ENCODE assay signal across 8 cellular contexts in the genomic region with DNA sequence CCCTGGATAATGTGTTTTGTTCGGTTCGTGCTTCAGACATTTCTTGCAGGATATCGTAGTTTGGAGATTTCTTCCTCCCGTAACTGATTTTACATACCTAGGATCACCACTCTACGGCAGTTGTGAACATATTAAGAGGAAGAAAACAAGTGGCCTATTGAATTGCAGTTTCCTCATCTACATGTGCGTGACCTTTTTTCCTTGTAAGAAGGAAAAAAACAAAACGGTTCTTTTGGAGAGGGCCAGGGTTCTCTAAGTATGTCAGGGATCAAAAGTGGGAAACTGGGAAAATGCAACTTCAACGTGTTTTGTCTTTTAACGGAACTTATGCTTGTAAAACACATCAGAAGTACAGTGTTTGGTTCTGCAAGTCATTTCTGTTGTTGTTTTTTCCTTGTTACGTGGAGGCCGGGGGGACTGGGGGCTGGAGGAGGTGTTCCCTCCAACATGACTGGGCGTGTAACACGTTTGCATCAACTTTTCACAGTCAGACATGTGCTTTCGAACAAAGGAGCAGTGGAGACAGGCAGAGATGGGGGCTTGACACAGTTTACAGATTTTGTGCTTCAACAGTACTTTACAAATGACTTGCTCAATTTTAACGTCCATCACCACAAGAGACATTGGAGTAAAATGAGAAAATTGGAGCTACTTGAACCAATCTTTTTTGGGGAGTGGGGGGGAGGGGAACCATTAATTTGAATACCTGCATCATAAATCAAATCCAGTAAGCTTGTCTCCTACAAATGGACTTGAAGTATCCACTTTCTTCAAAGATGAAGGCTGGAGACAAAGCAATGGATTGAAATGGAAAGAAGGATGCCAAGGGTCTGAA. TPM values are rescaled to one million over a fixed set of nuclear protein-coding genes. Genes with fewer than 3 reads are reported as not detected.
DNase-seq lines count a peak whose midpoint lies in the region; ATAC-seq and TF ChIP-seq lines count a peak whose summit lies in the region.

No MANE protein-coding gene starts in this region.

- ATAC-seq in GM18873 (IDR thresholded peaks at IDR 0.05; ENCODE audit: low FRiP score, unreplicated experiment) (no peak), GM21529 (IDR thresholded peaks at IDR 0.05; ENCODE audit: unreplicated experiment) (no peak)

- peaks cover 59% of the 10 kb centered on the region for H3K36me3 Mint-ChIP-seq in activated T-helper 2 cell treated with anti-CD3 and anti-CD28 coated beads, Interferon-gamma antibody, Interleukin-2, Interleukin-4, amounts not matched to agents 10 μg/mL and 5 μg/mL and 100 μg/mL, durations not matched to agents 14 hours and 24 hours and 36 hours (ENCODE audit: low read depth)
- H3K36me3 Mint-ChIP-seq in glutamatergic neuron (ENCODE audit: unreplicated experiment), result peaks cover 10% of the 10 kb centered on the region

- peak overlapping the region; percentile 95 for H3K4me3 Mint-ChIP-seq in activated T-helper 2 cell treated with anti-CD3 and anti-CD28 coated beads, Interferon-gamma antibody, Interleukin-2, Interleukin-4, amounts not matched to agents 10 μg/mL and 5 μg/mL and 100 μg/mL, durations not matched to agents 14 hours and 24 hours and 36 hours (ENCODE audit: low read depth)
- H3K4me3 Mint-ChIP-seq in glutamatergic neuron (ENCODE audit: unreplicated experiment), result peak overlapping the region; percentile 96

- H3K4me3 ChIP-seq in GM12865 (ENCODE audit: low read depth, low read length), result peak overlapping the region; percentile 98
- peak overlapping the region; percentile 98 for H3K4me3 ChIP-seq in skeletal muscle cell (ENCODE audit: low read depth, low read length)

- DNase-seq in GM12865 (ENCODE audit: low read depth) (peak; percentile 84), NCI-H446 treated with DMSO at 0.1 percent for 48 hours (lab: John Stamatoyannopoulos, UW) (peak; percentile 12), glutamatergic neuron (no peak), skeletal muscle cell (ENCODE audit: low read depth) (peak; percentile 16), cortex of kidney (lab: John Stamatoyannopoulos, UW) (no peak)
- peak; percentile 59 for DNase-seq in activated T-helper 2 cell treated with anti-CD3 and anti-CD28 coated beads, Interferon-gamma antibody, Interleukin-2, Interleukin-4, amounts not matched to agents 10 μg/mL and 5 μg/mL and 100 μg/mL, durations not matched to agents 14 hours and 24 hours and 36 hours (ENCODE audit: low spot score)

- H3K27ac Mint-ChIP-seq in activated T-helper 2 cell treated with anti-CD3 and anti-CD28 coated beads, Interferon-gamma antibody, Interleukin-2, Interleukin-4, amounts not matched to agents 10 μg/mL and 5 μg/mL and 100 μg/mL, durations not matched to agents 14 hours and 24 hours and 36 hours, result peak overlapping the region; percentile 99
- peak overlapping the region; percentile 99 for H3K27ac Mint-ChIP-seq in glutamatergic neuron (ENCODE audit: unreplicated experiment)

- TF ChIP-seq CTCF in GM12865 (IDR thresholded peaks at IDR 0.05; ENCODE audit: insufficient read depth, low read depth, low read length, missing control alignments), result no peak
- no peak for TF ChIP-seq CTCF in glutamatergic neuron (IDR thresholded peaks at IDR 0.05; ENCODE audit: partially characterized antibody, unreplicated experiment)

- no peaks in the 10 kb centered on the region for H3K27me3 Mint-ChIP-seq in activated T-helper 2 cell treated with anti-CD3 and anti-CD28 coated beads, Interferon-gamma antibody, Interleukin-2, Interleukin-4, amounts not matched to agents 10 μg/mL and 5 μg/mL and 100 μg/mL, durations not matched to agents 14 hours and 24 hours and 36 hours (ENCODE audit: low read depth)
- H3K27me3 Mint-ChIP-seq in glutamatergic neuron (ENCODE audit: unreplicated experiment), result peaks cover 25% of the 10 kb centered on the region

- no peaks in the 10 kb centered on the region for H3K9me3 Mint-ChIP-seq in activated T-helper 2 cell treated with anti-CD3 and anti-CD28 coated beads, Interferon-gamma antibody, Interleukin-2, Interleukin-4, amounts not matched to agents 10 μg/mL and 5 μg/mL and 100 μg/mL, durations not matched to agents 14 hours and 24 hours and 36 hours
- peaks cover 31% of the 10 kb centered on the region for H3K9me3 Mint-ChIP-seq in glutamatergic neuron (ENCODE audit: unreplicated experiment)

- H3K4me1 Mint-ChIP-seq in activated T-helper 2 cell treated with anti-CD3 and anti-CD28 coated beads, Interferon-gamma antibody, Interleukin-2, Interleukin-4, amounts not matched to agents 10 μg/mL and 5 μg/mL and 100 μg/mL, durations not matched to agents 14 hours and 24 hours and 36 hours (ENCODE audit: low read depth), result peaks cover 55% of the 10 kb centered on the region
- H3K4me1 Mint-ChIP-seq in glutamatergic neuron (ENCODE audit: low read depth, unreplicated experiment), result peaks cover 48% of the 10 kb centered on the region

- intact Hi-C loops in activated T-helper 2 cell treated with anti-CD3 and anti-CD28 coated beads, Interferon-gamma antibody, Interleukin-2, Interleukin-4, amounts not matched to agents 10 μg/mL and 5 μg/mL and 100 μg/mL, durations not matched to agents 14 hours and 24 hours and 36 hours (cut with micrococcal nuclease), result loop anchor here (1.0 kb wide), 1 partner anchor 14 kb away; no protein-coding TSS in a partner anchor

RNA-seq across cellular contexts. Expression of gene ZC3H4, which starts 3.8 kb away (rescaled TPM):
- total RNA-seq in activated T-helper 2 cell treated with anti-CD3 and anti-CD28 coated beads, Interferon-gamma antibody, Interleukin-2, Interleukin-4, amounts not matched to agents 10 μg/mL and 5 μg/mL and 100 μg/mL, durations not matched to agents 14 hours and 24 hours and 36 hours, result 97.1 and 104 TPM in 2 replicates
- 50.3 TPM for total RNA-seq in glutamatergic neuron (ENCODE audit: unreplicated experiment)

RNA-seq across cellular contexts. Expression of gene SAE1, which starts 20.9 kb away (rescaled TPM):
- total RNA-seq in activated T-helper 2 cell treated with anti-CD3 and anti-CD28 coated beads, Interferon-gamma antibody, Interleukin-2, Interleukin-4, amounts not matched to agents 10 μg/mL and 5 μg/mL and 100 μg/mL, durations not matched to agents 14 hours and 24 hours and 36 hours, result 151 and 154 TPM in 2 replicates
- total RNA-seq in glutamatergic neuron (ENCODE audit: unreplicated experiment), result 79.9 TPM

Comparison
In these comparisons a context has a peak if more than half of its experiments do, and no peak if none do; other contexts are left out.
1. DNase-seq: peak in GM12865 (single experiment), NCI-H446 treated with DMSO at 0.1 percent for 48 hours (single experiment), activated T-helper 2 cell treated with anti-CD3 and anti-CD28 coated beads, Interferon-gamma antibody, Interleukin-2, Interleukin-4, amounts not matched to agents 10 μg/mL and 5 μg/mL and 100 μg/mL, durations not matched to agents 14 hours and 24 hours and 36 hours (single experiment) and skeletal muscle cell (single experiment); none in glutamatergic neuron (single experiment) and cortex of kidney (single experiment).